Comparison of ENCODE assay signal across 23 cellular contexts in the genomic region with DNA sequence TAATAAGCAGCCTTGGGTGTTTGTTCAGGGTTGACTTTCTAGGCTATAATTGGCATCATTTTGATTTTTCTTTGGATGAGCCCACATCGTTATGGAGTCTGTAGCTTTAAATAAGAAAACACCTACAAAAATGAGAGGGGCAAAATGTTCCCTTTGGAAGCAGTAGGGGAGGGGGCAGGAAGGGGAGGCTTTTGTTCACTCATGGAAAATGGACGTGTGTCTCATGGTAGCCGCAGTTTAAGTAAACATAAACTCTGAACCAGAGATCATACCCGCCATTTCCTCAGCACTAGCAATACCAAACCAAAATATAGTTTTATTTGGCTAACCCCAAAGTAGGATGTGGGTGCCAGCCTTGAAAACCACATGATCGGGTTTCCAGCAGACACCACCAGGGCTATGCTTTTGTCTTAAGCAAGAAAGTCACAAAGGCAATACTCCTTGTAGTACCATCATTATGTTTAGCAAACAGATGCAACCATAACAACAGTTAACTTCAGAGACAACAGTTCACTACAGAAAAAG.
DNase-seq lines count a peak whose midpoint lies in the region; ATAC-seq, FAIRE-seq and TF ChIP-seq lines count a peak whose summit lies in the region.
"Had no signal": no experiment of that assay in that cellular context is flagged by ENCODE, and none has a peak within 500 bp of the region (broad histone marks: within the 10 kb centered on the region; RNA-seq: fewer than 3 reads in every experiment).

No MANE protein-coding gene starts in this region.

- intact Hi-C loops in HepG2 (cut with micrococcal nuclease; ENCODE audit: unreplicated experiment) (no loop called here), right lobe of liver (cut with DNase I) (no loop called here), psoas muscle (cut with DNase I) (no loop called here)

- H4K20me1 ChIP-seq in HepG2 (ENCODE audit: insufficient read depth, low read length): no peaks in the 10 kb centered on the region

- POLR2A ChIA-PET in HepG2 (lab: Yijun Ruan, JAX): no interaction called here

- CTCF ChIA-PET in HepG2 (lab: Yijun Ruan, JAX; ENCODE audit: low intra/inter-chr PET ratio, low total read pairs): no interaction called here

- in situ Hi-C loops in HepG2 (cut with HindIII; ENCODE audit: extremely low pct_ligation_motif_present, low pct_unique_long_range_greater_than_20kb): no loop called here

- H3K36me3 ChIP-seq in HepG2 (replicated peaks in 1 of 2; ENCODE audit: control insufficient read depth in 1 of 2, insufficient read depth in 2 of 2, low read length in 2 of 2) (no peaks in the 10 kb centered on the region), right lobe of liver (no peaks in the 10 kb centered on the region), psoas muscle (ENCODE audit: insufficient read depth in 1 of 2, low read depth in 1 of 2) (no peaks in the 10 kb centered on the region)
- H3K36me3 ChIP-seq: gastrocnemius medialis had no signal

- TF ChIP-seq POLR2A in HepG2 (IDR thresholded peaks at IDR 0.05; ENCODE audit: insufficient read depth in 1 of 2, low read depth in 2 of 2, low read length in 2 of 2) (no peak), right lobe of liver (IDR thresholded peaks at IDR 0.05) (no peak)

- TF ChIP-seq EP300 in HepG2 (IDR thresholded peaks at IDR 0.05; ENCODE audit: low read depth in 2 of 2, low read length in 2 of 2) (no peak), HepG2 (CRISPR knock-in tag; IDR thresholded peaks at IDR 0.05; ENCODE audit: borderline replicate concordance) (no peak)

- no peak overlapping the region for H3K4me3 ChIP-seq in HepG2 (replicated peaks in 1 of 3; ENCODE audit: insufficient read depth in 1 of 3, low read depth in 2 of 3, low read length in 3 of 3)
- H3K4me3 ChIP-seq in right lobe of liver: no peak overlapping the region
- no peak overlapping the region for H3K4me3 ChIP-seq in psoas muscle
- H3K4me3 ChIP-seq: gastrocnemius medialis, GM23248, K562, testis had no signal

- H3K9ac ChIP-seq in HepG2 (ENCODE audit: insufficient read depth, low read depth, low read length): no peak overlapping the region
- H3K9ac ChIP-seq: GM23248, parathyroid adenoma had no signal

- no peak overlapping the region for H3K27ac ChIP-seq in HepG2 (ENCODE audit: extremely low read length, insufficient read depth, low read length)
- no peak overlapping the region for H3K27ac ChIP-seq in right lobe of liver
- no peak overlapping the region for H3K27ac ChIP-seq in psoas muscle
- H3K27ac ChIP-seq: C4-2B, gastrocnemius medialis, GM23248, parathyroid adenoma, testis had no signal

- H3K27me3 ChIP-seq in HepG2 (ENCODE audit: control insufficient read depth in 1 of 2, insufficient read depth in 2 of 2, low read length in 2 of 2) (peaks cover 0 to 28% of the 10 kb centered on the region in 2 experiments; a peak in 2 of 5 replicates), right lobe of liver (no peaks in the 10 kb centered on the region), psoas muscle (ENCODE audit: insufficient read depth in 3 of 3, low read length in 2 of 3) (peaks cover 0 to 2% (median 0%) of the 10 kb centered on the region in 3 donors)
- H3K27me3 ChIP-seq: gastrocnemius medialis, testis had no signal

- BruUV-seq in HepG2 (replicated peaks; lab: Mats Ljungman, UMichigan): no TSS peak

- FAIRE-seq in HepG2 (lab: Jason Lieb, UNC): no peak
- FAIRE-seq: GM19239, K562 had no signal

- H2AFZ ChIP-seq in HepG2 (ENCODE audit: low read length): no peak overlapping the region
- H2AFZ ChIP-seq: GM23248, parathyroid adenoma had no signal

- H3K79me2 ChIP-seq in HepG2 (ENCODE audit: insufficient read depth, low read length): no peaks in the 10 kb centered on the region
- H3K79me2 ChIP-seq: parathyroid adenoma had no signal

- no peak for TF ChIP-seq RAD21 in HepG2 (CRISPR knock-in tag; IDR thresholded peaks at IDR 0.05)

- TF ChIP-seq CTCF in HepG2 (CRISPR knock-in tag; IDR thresholded peaks at IDR 0.05) (no peak), right lobe of liver (IDR thresholded peaks at IDR 0.05) (no peak), psoas muscle (IDR thresholded peaks at IDR 0.05) (no peak)

- H3K4me1 ChIP-seq in HepG2 (ENCODE audit: insufficient read depth, low read length): peaks cover 9% of the 10 kb centered on the region; the same call in 1 of the 2 replicates
- H3K4me1 ChIP-seq in right lobe of liver: no peaks in the 10 kb centered on the region
- no peaks in the 10 kb centered on the region for H3K4me1 ChIP-seq in psoas muscle
- H3K4me1 ChIP-seq: gastrocnemius medialis, parathyroid adenoma, testis had no signal

- H3K9me3 ChIP-seq in HepG2 (ENCODE audit: low read length) (no peaks in the 10 kb centered on the region), right lobe of liver (no peaks in the 10 kb centered on the region), psoas muscle (no peaks in the 10 kb centered on the region)
- H3K9me3 ChIP-seq: gastrocnemius medialis, testis had no signal

- H3K4me2 ChIP-seq in HepG2 (ENCODE audit: low read depth, low read length): no peak overlapping the region

- 9% methylated on average over 5 of the region's 5 CpGs for WGBS in HepG2 (ENCODE audit: low lambda C conversion rate)
- 42% methylated on average over 5 of the region's 5 CpGs for WGBS in right lobe of liver (ENCODE audit: insufficient coverage, low coverage, low lambda C conversion rate, missing lambda C conversion rate)
- WGBS in psoas muscle, 3 donors: 81 to 90% (median 88%) methylated on average over 5 of the region's 5 CpGs

- no peak for DNase-seq in HepG2 (ENCODE audit: low spot score)
- no peak for DNase-seq in right lobe of liver
- DNase-seq in NCI-H2227 (lab: John Stamatoyannopoulos, UW; ENCODE audit: unreplicated experiment): peak; percentile 77
- DNase-seq in brain pericyte (ENCODE audit: low read depth, low spot score): peak; percentile 87
- no peak for DNase-seq in activated CD8-positive, alpha-beta memory T cell treated with anti-CD3 and anti-CD28 coated beads, Interleukin-2, amount 50 U/mL, for 48 hours
- no peak for DNase-seq in left lobe of liver (ENCODE audit: low spot score)
- DNase-seq in psoas muscle: no peak
- DNase-seq in HPDE6-E6E7 (ENCODE audit: extremely low spot score): no peak
- DNase-seq: activated CD4-positive, alpha-beta T cell treated with anti-CD3 and anti-CD28 coated beads for 1 hour; activated T-cell treated with anti-CD3 and anti-CD28 coated beads, Interleukin-2, amount 50 U/mL, for 72 hours; aorta; DMS 273 treated with DMSO at 0.1 percent for 48 hours; erythroblast; gastrocnemius medialis; GM23248; naive B cell; NCI-H1092; testis had no signal

- ATAC-seq in HepG2 (no peak), right lobe of liver (no peak), left lobe of liver (no peak), psoas muscle (no peak)
- ATAC-seq: activated T-cell treated with anti-CD3 and anti-CD28 coated beads, Interleukin-2, amount 50 U/mL, for 72 hours; gastrocnemius medialis; K562; stimulated activated effector memory CD8-positive, alpha-beta T cell treated with anti-CD3 and anti-CD28 coated beads, Interleukin-12 subunit alpha, Interleukin-12 subunit beta, amount 100 ng/mL, for 72 hours had no signal

TF ChIP-seq in HepG2, 621 proteins besides CTCF, POLR2A, EP300 and RAD21:
- TF ChIP-seq, protein P1, sequence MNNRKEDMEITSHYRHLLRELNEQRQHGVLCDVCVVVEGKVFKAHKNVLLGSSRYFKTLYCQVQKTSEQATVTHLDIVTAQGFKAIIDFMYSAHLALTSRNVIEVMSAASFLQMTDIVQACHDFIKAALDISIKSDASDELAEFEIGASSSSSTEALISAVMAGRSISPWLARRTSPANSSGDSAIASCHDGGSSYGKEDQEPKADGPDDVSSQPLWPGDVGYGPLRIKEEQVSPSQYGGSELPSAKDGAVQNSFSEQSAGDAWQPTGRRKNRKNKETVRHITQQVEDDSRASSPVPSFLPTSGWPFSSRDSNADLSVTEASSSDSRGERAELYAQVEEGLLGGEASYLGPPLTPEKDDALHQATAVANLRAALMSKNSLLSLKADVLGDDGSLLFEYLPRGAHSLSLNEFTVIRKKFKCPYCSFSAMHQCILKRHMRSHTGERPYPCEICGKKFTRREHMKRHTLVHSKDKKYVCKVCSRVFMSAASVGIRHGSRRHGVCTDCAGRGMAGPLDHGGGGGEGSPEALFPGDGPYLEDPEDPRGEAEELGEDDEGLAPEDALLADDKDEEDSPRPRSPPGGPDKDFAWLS (CRISPR knock-in tag; IDR thresholded peaks at IDR 0.05; ENCODE audit: borderline replicate concordance): no peak
- TF ChIP-seq, protein P2, sequence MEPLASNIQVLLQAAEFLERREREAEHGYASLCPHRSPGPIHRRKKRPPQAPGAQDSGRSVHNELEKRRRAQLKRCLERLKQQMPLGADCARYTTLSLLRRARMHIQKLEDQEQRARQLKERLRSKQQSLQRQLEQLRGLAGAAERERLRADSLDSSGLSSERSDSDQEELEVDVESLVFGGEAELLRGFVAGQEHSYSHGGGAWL (CRISPR knock-in tag; IDR thresholded peaks at IDR 0.05): no peak
- TF ChIP-seq ZNF644 (CRISPR knock-in tag; IDR thresholded peaks at IDR 0.05; ENCODE audit: low read depth): peak; percentile 35; the same call in 1 of the 2 replicates

Comparison
In these comparisons a context has a peak if more than half of its experiments do, and no peak if none do; other contexts are left out.
1. DNase-seq: peak in NCI-H2227 (single experiment) and brain pericyte (single experiment); none in HepG2 (single experiment), right lobe of liver (0 of 3), activated CD8-positive, alpha-beta memory T cell treated with anti-CD3 and anti-CD28 coated beads, Interleukin-2, amount 50 U/mL, for 48 hours (single experiment), left lobe of liver (single experiment), psoas muscle (0 of 2) and HPDE6-E6E7 (single experiment).